1 cellular context compared by ENCODE assay signal in the genomic region with DNA sequence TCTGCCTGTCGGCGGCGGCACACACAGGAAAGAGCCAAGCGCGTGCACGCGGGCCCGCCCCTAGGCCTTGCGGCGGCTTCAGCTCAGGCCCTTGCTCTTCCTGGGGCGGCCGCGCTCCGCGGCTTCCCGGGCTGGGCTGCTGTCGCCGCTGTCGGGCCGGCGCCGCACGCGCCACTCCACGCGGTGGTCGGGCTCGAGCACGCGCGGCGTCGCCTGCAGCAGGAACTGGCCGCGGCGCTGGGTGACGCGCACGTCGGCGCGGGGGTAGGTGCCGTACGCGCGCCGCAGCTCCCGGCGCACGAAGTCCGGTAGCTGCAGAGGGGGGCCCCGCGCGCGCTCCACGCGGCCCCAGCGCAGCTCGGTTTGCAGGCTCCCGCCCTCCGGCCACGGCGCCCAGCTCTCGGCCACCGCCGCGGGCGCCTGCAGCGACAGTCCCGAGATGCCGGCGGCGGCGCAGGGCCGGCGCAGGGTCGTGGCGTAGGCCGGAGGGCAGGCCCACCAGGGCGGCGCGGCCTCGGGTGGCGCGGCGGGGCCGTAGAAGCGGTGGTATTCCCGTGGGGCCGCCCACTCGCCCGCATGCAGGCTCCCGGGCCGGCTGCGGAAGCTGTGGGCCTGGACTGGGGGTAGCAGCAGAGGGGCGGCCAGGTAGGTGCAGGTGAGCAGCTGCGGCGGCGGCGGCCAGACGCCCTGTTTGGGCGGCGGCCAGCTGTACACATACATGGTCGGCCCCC.
A peak's percentile ranks its signal among the peaks of the same experiment; 100 is the strongest.
TF ChIP-seq lines count a peak whose summit lies in the region.

No MANE protein-coding gene starts in this region.

TF ChIP-seq in H1, 55 proteins besides CTCF, POLR2A, EP300 and RAD21:
- TF ChIP-seq SUZ12 (IDR thresholded peaks at IDR 0.05; ENCODE audit: low read length) (peak; percentile 46; the same call in 1 of the 2 replicates), KDM4A (IDR thresholded peaks at IDR 0.05; ENCODE audit: low read depth, low read length, severe bottlenecking) (peak; percentile 62), BCL11A (IDR thresholded peaks at IDR 0.05; ENCODE audit: low read depth in 2 of 2, low read length in 2 of 2) (no peak), NRF1 (IDR thresholded peaks at IDR 0.05; ENCODE audit: low read depth, low read length) (0 out of 2 replicates have a peak, but pooled peaks have one; percentile 5), BRCA1 (IDR thresholded peaks at IDR 0.05; ENCODE audit: low read depth, low read length) (no peak), YY1 (IDR thresholded peaks at IDR 0.05; ENCODE audit: low read depth, low read length) (0 out of 2 replicates have a peak, but pooled peaks have one; percentile 32), ZNF274 (IDR thresholded peaks at IDR 0.05; ENCODE audit: borderline replicate concordance, extremely low read depth, low read length) (no peak), CBX5 (IDR thresholded peaks at IDR 0.05; ENCODE audit: low read depth, low read length) (no peak), CREB1 (IDR thresholded peaks at IDR 0.05) (peak; percentile 45; the same call in 1 of the 2 replicates), FOSL1 (IDR thresholded peaks at IDR 0.05; ENCODE audit: insufficient read depth, low read depth, low read length) (0 out of 2 replicates have a peak, but pooled peaks have one; percentile 4), TAF1 (IDR thresholded peaks at IDR 0.05; ENCODE audit: low read depth, low read length) (peak; percentile 59; the same call in 1 of the 2 replicates), JUN (IDR thresholded peaks at IDR 0.05; ENCODE audit: low read depth, low read length) (no peak), E2F6 (IDR thresholded peaks at IDR 0.05) (peak; percentile 19; the same call in 1 of the 2 replicates), PHF8 (conservative IDR thresholded peaks at IDR 0.05; ENCODE audit: low read depth, low read length) (peak; percentile 2; the same call in 1 of the 2 replicates), HDAC2 (IDR thresholded peaks at IDR 0.05; ENCODE audit: borderline replicate concordance in 1 of 2, low read depth in 2 of 2, low read length in 2 of 2) (peak in 1 of 2 experiments; percentile 58; a peak in 1 of 4 replicates), RBBP5 (IDR thresholded peaks at IDR 0.05; ENCODE audit: borderline replicate concordance, low read depth, low read length) (peak; percentile 85), GABPA (IDR thresholded peaks at IDR 0.05; ENCODE audit: borderline replicate concordance, insufficient read depth, low read length) (0 out of 2 replicates have a peak, but pooled peaks have one; percentile 13), SIN3A (conservative IDR thresholded peaks at IDR 0.05 in 1 of 2, IDR thresholded peaks at IDR 0.05 in 1 of 2; ENCODE audit: low read depth in 1 of 2, low read length in 2 of 2) (peak in 1 of 2 experiments; percentile 66; a peak in 1 of 4 replicates)
- TF ChIP-seq, protein P1, sequence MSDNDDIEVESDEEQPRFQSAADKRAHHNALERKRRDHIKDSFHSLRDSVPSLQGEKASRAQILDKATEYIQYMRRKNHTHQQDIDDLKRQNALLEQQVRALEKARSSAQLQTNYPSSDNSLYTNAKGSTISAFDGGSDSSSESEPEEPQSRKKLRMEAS (IDR thresholded peaks at IDR 0.05), result peak; percentile 51; the same call in 1 of the 2 replicates
